In genomic region chr13:75326173-75327131, GRCh38 we compare ENCODE assay signal across 1 cellular context.
TF ChIP-seq lines count a peak whose summit lies in the region.

No MANE protein-coding gene starts in this region.

TF ChIP-seq in GM23338, 12 proteins besides CTCF, POLR2A, EP300 and RAD21 (continued from another document):
- TF ChIP-seq, protein P1, sequence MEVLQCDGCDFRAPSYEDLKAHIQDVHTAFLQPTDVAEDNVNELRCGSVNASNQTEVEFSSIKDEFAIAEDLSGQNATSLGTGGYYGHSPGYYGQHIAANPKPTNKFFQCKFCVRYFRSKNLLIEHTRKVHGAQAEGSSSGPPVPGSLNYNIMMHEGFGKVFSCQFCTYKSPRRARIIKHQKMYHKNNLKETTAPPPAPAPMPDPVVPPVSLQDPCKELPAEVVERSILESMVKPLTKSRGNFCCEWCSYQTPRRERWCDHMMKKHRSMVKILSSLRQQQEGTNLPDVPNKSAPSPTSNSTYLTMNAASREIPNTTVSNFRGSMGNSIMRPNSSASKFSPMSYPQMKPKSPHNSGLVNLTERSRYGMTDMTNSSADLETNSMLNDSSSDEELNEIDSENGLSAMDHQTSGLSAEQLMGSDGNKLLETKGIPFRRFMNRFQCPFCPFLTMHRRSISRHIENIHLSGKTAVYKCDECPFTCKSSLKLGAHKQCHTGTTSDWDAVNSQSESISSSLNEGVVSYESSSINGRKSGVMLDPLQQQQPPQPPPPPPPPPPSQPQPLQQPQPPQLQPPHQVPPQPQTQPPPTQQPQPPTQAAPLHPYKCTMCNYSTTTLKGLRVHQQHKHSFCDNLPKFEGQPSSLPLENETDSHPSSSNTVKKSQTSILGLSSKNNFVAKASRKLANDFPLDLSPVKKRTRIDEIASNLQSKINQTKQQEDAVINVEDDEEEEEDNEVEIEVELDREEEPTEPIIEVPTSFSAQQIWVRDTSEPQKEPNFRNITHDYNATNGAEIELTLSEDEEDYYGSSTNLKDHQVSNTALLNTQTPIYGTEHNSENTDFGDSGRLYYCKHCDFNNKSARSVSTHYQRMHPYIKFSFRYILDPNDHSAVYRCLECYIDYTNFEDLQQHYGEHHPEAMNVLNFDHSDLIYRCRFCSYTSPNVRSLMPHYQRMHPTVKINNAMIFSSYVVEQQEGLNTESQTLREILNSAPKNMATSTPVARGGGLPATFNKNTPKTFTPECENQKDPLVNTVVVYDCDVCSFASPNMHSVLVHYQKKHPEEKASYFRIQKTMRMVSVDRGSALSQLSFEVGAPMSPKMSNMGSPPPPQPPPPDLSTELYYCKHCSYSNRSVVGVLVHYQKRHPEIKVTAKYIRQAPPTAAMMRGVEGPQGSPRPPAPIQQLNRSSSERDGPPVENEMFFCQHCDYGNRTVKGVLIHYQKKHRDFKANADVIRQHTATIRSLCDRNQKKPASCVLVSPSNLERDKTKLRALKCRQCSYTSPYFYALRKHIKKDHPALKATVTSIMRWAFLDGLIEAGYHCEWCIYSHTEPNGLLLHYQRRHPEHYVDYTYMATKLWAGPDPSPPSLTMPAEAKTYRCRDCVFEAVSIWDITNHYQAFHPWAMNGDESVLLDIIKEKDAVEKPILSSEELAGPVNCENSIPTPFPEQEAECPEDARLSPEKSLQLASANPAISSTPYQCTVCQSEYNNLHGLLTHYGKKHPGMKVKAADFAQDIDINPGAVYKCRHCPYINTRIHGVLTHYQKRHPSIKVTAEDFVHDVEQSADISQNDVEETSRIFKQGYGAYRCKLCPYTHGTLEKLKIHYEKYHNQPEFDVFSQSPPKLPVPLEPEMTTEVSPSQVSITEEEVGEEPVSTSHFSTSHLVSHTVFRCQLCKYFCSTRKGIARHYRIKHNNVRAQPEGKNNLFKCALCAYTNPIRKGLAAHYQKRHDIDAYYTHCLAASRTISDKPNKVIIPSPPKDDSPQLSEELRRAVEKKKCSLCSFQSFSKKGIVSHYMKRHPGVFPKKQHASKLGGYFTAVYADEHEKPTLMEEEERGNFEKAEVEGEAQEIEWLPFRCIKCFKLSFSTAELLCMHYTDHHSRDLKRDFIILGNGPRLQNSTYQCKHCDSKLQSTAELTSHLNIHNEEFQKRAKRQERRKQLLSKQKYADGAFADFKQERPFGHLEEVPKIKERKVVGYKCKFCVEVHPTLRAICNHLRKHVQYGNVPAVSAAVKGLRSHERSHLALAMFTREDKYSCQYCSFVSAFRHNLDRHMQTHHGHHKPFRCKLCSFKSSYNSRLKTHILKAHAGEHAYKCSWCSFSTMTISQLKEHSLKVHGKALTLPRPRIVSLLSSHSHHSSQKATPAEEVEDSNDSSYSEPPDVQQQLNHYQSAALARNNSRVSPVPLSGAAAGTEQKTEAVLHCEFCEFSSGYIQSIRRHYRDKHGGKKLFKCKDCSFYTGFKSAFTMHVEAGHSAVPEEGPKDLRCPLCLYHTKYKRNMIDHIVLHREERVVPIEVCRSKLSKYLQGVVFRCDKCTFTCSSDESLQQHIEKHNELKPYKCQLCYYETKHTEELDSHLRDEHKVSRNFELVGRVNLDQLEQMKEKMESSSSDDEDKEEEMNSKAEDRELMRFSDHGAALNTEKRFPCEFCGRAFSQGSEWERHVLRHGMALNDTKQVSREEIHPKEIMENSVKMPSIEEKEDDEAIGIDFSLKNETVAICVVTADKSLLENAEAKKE (CRISPR knock-in tag; IDR thresholded peaks at IDR 0.05): no peak
